ENCODE assay signal across 1 cellular context in the genomic region with DNA sequence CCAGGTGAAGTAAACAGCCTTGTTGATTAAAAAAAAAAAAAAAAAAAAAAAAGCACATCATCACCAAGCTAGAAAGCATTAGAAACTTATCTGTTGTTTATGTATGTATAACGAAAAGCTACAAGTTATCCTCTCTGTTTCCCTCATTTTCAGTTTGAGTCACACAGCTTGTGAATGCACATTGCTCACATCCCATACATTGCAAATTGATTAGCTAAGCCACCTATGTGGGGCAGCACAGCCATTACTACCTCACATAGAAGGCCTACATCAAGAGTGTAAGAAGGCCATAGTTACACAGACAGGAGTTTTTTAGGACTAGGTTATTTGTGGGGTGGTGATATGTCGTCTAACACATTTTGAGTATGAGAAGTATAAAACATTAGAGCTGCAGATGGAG.
TF ChIP-seq lines count a peak whose summit lies in the region.

No MANE protein-coding gene starts in this region.

TF ChIP-seq in neural cell, 6 proteins besides CTCF, POLR2A, EP300 and RAD21:
- TF ChIP-seq SMC3 (conservative IDR thresholded peaks at IDR 0.05; ENCODE audit: poor library complexity), result no peak
